In the genomic region with DNA sequence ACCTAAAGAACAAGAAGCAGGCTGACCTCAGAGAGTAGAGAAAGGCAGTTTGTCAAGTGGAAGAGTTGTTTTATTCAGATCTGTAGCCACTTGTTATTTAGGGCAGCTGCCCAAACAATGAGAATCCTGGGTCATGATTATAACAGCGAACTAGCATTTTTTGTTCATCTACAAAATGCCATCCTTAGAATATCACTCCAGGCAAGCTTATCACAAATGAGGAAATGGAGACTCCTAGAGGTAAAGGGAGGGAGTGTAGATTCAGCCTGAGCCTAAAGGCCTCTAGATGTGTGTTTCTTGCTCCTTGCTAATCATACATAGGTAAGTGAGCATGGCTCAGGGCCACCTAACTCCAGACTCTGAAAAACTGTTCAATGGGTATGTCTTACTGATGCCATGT, we compare ENCODE assay signal across 8 cellular contexts.
DNase-seq lines count a peak whose midpoint lies in the region; ATAC-seq and TF ChIP-seq lines count a peak whose summit lies in the region.

No MANE protein-coding gene starts in this region.

- H4K20me1 ChIP-seq in OCI-LY3 (ENCODE audit: insufficient read depth, low read length): no peaks in the 10 kb centered on the region

- ATAC-seq in HG03469 (IDR thresholded peaks at IDR 0.05; ENCODE audit: unreplicated experiment): peak; percentile 79

- no peak overlapping the region for H3K27ac ChIP-seq in OCI-LY3 (ENCODE audit: low read length)

- H3K27ac Mint-ChIP-seq in CD14-positive monocyte: no peak overlapping the region

- H3K4me3 ChIP-seq in OCI-LY3 (ENCODE audit: low read length): no peak overlapping the region
- H3K4me3 ChIP-seq in fibroblast of mammary gland (ENCODE audit: control insufficient read depth, low read depth, low read length): no peak overlapping the region
- no peak overlapping the region for H3K4me3 ChIP-seq in retinal pigment epithelial cell (ENCODE audit: low read length)

- H3K4me1 ChIP-seq in OCI-LY3 (ENCODE audit: low read length): no peaks in the 10 kb centered on the region

- peaks cover 0 to 1% (median 0%) of the 10 kb centered on the region in 3 donors for H3K27me3 Mint-ChIP-seq in CD14-positive monocyte (ENCODE audit: low read depth in 3 of 3)

- H2AFZ ChIP-seq in OCI-LY3 (ENCODE audit: low read depth, low read length): no peak overlapping the region

- no peak overlapping the region for H3K4me3 Mint-ChIP-seq in CD14-positive monocyte

- no peak overlapping the region for H3K9ac ChIP-seq in OCI-LY3 (ENCODE audit: low read length)

- no peaks in the 10 kb centered on the region for H3K9me3 Mint-ChIP-seq in CD14-positive monocyte

- no peaks in the 10 kb centered on the region for H3K36me3 ChIP-seq in OCI-LY3 (replicated peaks; ENCODE audit: low read depth, low read length)

- DNase-seq in CD14-positive monocyte (ENCODE audit: low spot score): no peak
- DNase-seq in GM19238 (ENCODE audit: insufficient read length, low spot score): peak; percentile 3
- peak; percentile 65 for DNase-seq in fibroblast of mammary gland (ENCODE audit: low read depth)
- DNase-seq in retinal pigment epithelial cell (ENCODE audit: low read depth): no peak
- DNase-seq in SHP77 treated with DMSO at 0.1 percent for 48 hours (lab: John Stamatoyannopoulos, UW): no peak
- no peak for DNase-seq in posterior vena cava (ENCODE audit: low spot score)

- no peaks in the 10 kb centered on the region for H3K36me3 Mint-ChIP-seq in CD14-positive monocyte

- TF ChIP-seq CTCF in CD14-positive monocyte (IDR thresholded peaks at IDR 0.05): peak; percentile 84
- TF ChIP-seq CTCF in OCI-LY3 (IDR thresholded peaks at IDR 0.05; ENCODE audit: low read depth, low read length): peak; percentile 71
- peak; percentile 92 for TF ChIP-seq CTCF in fibroblast of mammary gland (conservative IDR thresholded peaks at IDR 0.05; ENCODE audit: control insufficient read depth, insufficient read depth, low read depth, low read length)
- peak; percentile 78 for TF ChIP-seq CTCF in retinal pigment epithelial cell (conservative IDR thresholded peaks at IDR 0.05; ENCODE audit: low read depth, low read length)

- no peaks in the 10 kb centered on the region for H3K27me3 ChIP-seq in OCI-LY3 (ENCODE audit: low read depth, low read length)

- H3K9me3 ChIP-seq in OCI-LY3 (ENCODE audit: insufficient read depth, low read length): no peaks in the 10 kb centered on the region

- intact Hi-C loops in CD14-positive monocyte (cut with micrococcal nuclease): loop anchor here (5.0 to 10.0 kb wide), 3 partner anchors 146 to 183 kb away; no protein-coding TSS in a partner anchor
- intact Hi-C loops in posterior vena cava (cut with DNase I): loop anchor here in 1 of 2 donors (10.0 kb wide), 1 partner anchor 146 kb away; no protein-coding TSS in a partner anchor

- no peak overlapping the region for H3K4me2 ChIP-seq in OCI-LY3 (ENCODE audit: low read length)

- no peaks in the 10 kb centered on the region for H3K79me2 ChIP-seq in OCI-LY3 (ENCODE audit: low read length)

- peaks cover 11% of the 10 kb centered on the region for H3K4me1 Mint-ChIP-seq in CD14-positive monocyte

Comparison
In these comparisons a context has a peak if more than half of its experiments do, and no peak if none do; other contexts are left out.
1. DNase-seq: peak in GM19238 (single experiment) and fibroblast of mammary gland (single experiment); none in CD14-positive monocyte (single experiment), retinal pigment epithelial cell (single experiment), SHP77 treated with DMSO at 0.1 percent for 48 hours (single experiment) and posterior vena cava (single experiment).
2. Peak in every context shown above with its lines, with median percentiles within 50 percentile points of each other: CTCF ChIP-seq.